ENCODE assay signal across 33 cellular contexts in the genomic region with DNA sequence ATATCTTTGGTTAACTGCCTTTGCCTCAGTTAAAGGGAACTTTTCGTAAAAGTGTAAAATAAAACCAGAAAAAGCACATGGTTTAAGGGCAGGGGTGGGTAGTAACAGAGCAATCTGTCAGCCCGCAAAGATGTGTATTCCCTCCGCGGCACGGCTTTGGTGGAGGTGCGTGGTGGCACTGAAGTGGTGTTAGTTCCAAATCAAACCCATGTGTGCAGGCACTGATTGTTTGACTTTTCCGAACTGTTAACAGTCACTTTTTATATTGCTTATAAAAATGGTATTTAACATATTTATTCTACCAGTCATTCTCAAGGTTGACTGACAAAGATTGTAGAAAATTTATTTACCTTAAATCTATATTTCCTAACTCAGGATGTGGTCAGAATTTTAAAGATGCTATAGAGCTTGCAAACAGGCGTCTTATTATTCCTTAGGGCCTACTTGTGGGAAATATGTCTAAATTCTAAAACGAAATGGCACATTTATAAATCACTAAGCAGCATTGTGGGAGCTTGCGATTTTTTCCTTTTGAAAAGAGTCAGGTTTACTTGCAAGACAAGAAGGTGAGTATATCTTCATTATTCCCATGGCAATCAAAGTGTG.
"Had no signal": no experiment of that assay in that cellular context is flagged by ENCODE, and none has a peak within 500 bp of the region (broad histone marks: within the 10 kb centered on the region; RNA-seq: fewer than 3 reads in every experiment).

No MANE protein-coding gene starts in this region.

- H3K27me3 Mint-ChIP-seq: activated B cell treated with CpG ODN at 0.5 μM for 24 hours; activated CD8-positive, alpha-beta T cell treated with anti-CD3 and anti-CD28 coated beads for 36 hours; activated naive CD8-positive, alpha-beta T cell; activated T-helper 17 cell treated with anti-CD3 and anti-CD28 coated beads, Interleukin-2, amount 50 U/mL, for 72 hours; effector memory CD8-positive, alpha-beta T cell; T-cell had no signal

- H3K9me3 ChIP-seq: body of pancreas, esophagus muscularis mucosa, gastrocnemius medialis had no signal

- DNase-seq: activated B cell treated with CpG ODN at 0.5 μM for 24 hours; activated CD4-positive, alpha-beta T cell treated with anti-CD3 and anti-CD28 coated beads for 48 hours; activated CD4-positive, alpha-beta T cell treated with anti-CD3 and anti-CD28 coated beads, Interleukin-2, amount 50 U/mL, for 1 hour; activated CD4-positive, alpha-beta T cell treated with anti-CD3 and anti-CD28 coated beads, Interleukin-2, amount 50 U/mL, for 48 hours; activated CD8-positive, alpha-beta memory T cell treated with anti-CD3 and anti-CD28 coated beads for 24 hours; activated CD8-positive, alpha-beta T cell treated with anti-CD3 and anti-CD28 coated beads for 36 hours; activated effector memory CD4-positive, alpha-beta T cell treated with Interleukin-2 at 50 U/mL for 16 hours; activated gamma-delta T cell treated with Interleukin-2 at 50 U/mL for 16 hours; activated naive CD4-positive, alpha-beta T cell treated with anti-CD3 and anti-CD28 coated beads, Interleukin-2, amount 50 U/mL, for 16 hours; activated naive CD4-positive, alpha-beta T cell treated with Interleukin-2 at 50 U/mL for 16 hours; activated T-cell treated with anti-CD3 and anti-CD28 coated beads, Interleukin-2, amount 50 U/mL, for 4 hours; adrenal gland; amygdala; aorta; body of pancreas; caudate nucleus; cortex of kidney; dermis blood vessel endothelial cell; effector CD4-positive, alpha-beta T cell; effector memory CD8-positive, alpha-beta T cell; erythroblast; foreskin keratinocyte; gastrocnemius medialis; glutamatergic neuron; T-cell; T1000; WERI-Rb-1 had no signal

- H3K27me3 ChIP-seq: adrenal gland, body of pancreas, esophagus muscularis mucosa, foreskin keratinocyte, gastrocnemius medialis had no signal

- H3K36me3 ChIP-seq: adrenal gland, esophagus muscularis mucosa, gastrocnemius medialis, WERI-Rb-1 had no signal

- H3K4me1 Mint-ChIP-seq: activated B cell treated with CpG ODN at 0.5 μM for 24 hours; activated T-helper 17 cell treated with anti-CD3 and anti-CD28 coated beads, Interleukin-2, amount 50 U/mL, for 72 hours; T-cell had no signal

- H3K4me3 ChIP-seq: adrenal gland, body of pancreas, esophagus muscularis mucosa, gastrocnemius medialis had no signal

- H3K4me1 ChIP-seq: adrenal gland, body of pancreas, foreskin keratinocyte, gastrocnemius medialis had no signal

- H3K27ac ChIP-seq: adrenal gland, body of pancreas, esophagus muscularis mucosa, foreskin keratinocyte, gastrocnemius medialis, WERI-Rb-1 had no signal

- H3K27ac Mint-ChIP-seq: activated B cell treated with CpG ODN at 0.5 μM for 24 hours; activated CD8-positive, alpha-beta T cell treated with anti-CD3 and anti-CD28 coated beads for 36 hours; activated naive CD8-positive, alpha-beta T cell; activated T-helper 17 cell treated with anti-CD3 and anti-CD28 coated beads, Interleukin-2, amount 50 U/mL, for 72 hours; effector memory CD8-positive, alpha-beta T cell; T-cell; T-helper 1 cell treated with Interleukin-12 subunit alpha and Interleukin-12 subunit beta and Interleukin-4 antibody, amounts not matched to agents 30 μg/mL and 1 μg/mL, for 36 hours; T-helper 2 cell treated with Interferon-gamma antibody and Interleukin-4, amounts not matched to agents 5 μg/mL and 100 μg/mL, for 36 hours had no signal

- H3K36me3 Mint-ChIP-seq: activated naive CD8-positive, alpha-beta T cell; T-cell had no signal

- H3K9me3 Mint-ChIP-seq: activated B cell treated with CpG ODN at 0.5 μM for 24 hours; activated T-cell treated with anti-CD3 and anti-CD28 coated beads, Interleukin-2, amount 50 U/mL, for 4 hours; activated T-helper 17 cell treated with anti-CD3 and anti-CD28 coated beads, Interleukin-2, amount 50 U/mL, for 72 hours; T-helper 1 cell treated with Interleukin-12 subunit alpha and Interleukin-12 subunit beta and Interleukin-4 antibody, amounts not matched to agents 30 μg/mL and 1 μg/mL, for 36 hours; T-helper 2 cell treated with Interferon-gamma antibody and Interleukin-4, amounts not matched to agents 5 μg/mL and 100 μg/mL, for 36 hours had no signal

- H3K4me3 Mint-ChIP-seq: activated B cell treated with CpG ODN at 0.5 μM for 24 hours; activated CD8-positive, alpha-beta T cell treated with anti-CD3 and anti-CD28 coated beads for 36 hours; activated naive CD8-positive, alpha-beta T cell; activated T-cell treated with anti-CD3 and anti-CD28 coated beads, Interleukin-2, amount 50 U/mL, for 4 hours; activated T-helper 17 cell treated with anti-CD3 and anti-CD28 coated beads, Interleukin-2, amount 50 U/mL, for 72 hours; effector memory CD8-positive, alpha-beta T cell; T-cell; T-helper 1 cell treated with Interleukin-12 subunit alpha and Interleukin-12 subunit beta and Interleukin-4 antibody, amounts not matched to agents 30 μg/mL and 1 μg/mL, for 36 hours; T-helper 2 cell treated with Interferon-gamma antibody and Interleukin-4, amounts not matched to agents 5 μg/mL and 100 μg/mL, for 36 hours had no signal

- ATAC-seq: activated CD4-positive, CD25-positive, alpha-beta regulatory T cell treated with anti-CD3 and anti-CD28 coated beads, Interleukin-2, amount 50 U/mL, for 24 hours; activated CD8-positive, alpha-beta T cell treated with anti-CD3 and anti-CD28 coated beads for 36 hours; activated T-cell treated with anti-CD3 and anti-CD28 coated beads, Interleukin-2, amount 50 U/mL, for 4 hours; activated T-helper 17 cell treated with anti-CD3 and anti-CD28 coated beads, Interleukin-2, amount 50 U/mL, for 72 hours; body of pancreas; effector memory CD8-positive, alpha-beta T cell; foreskin keratinocyte; gastrocnemius medialis; T-cell had no signal
